Comparison of ENCODE assay signal across 9 cellular contexts in genomic region chr12:93139028-93139665, GRCh38.
DNase-seq lines count a peak whose midpoint lies in the region; ATAC-seq and TF ChIP-seq lines count a peak whose summit lies in the region.
"Had no signal": no experiment of that assay in that cellular context is flagged by ENCODE, and none has a peak within 500 bp of the region (broad histone marks: within the 10 kb centered on the region; RNA-seq: fewer than 3 reads in every experiment).

No MANE protein-coding gene starts in this region.

- CTCF ChIA-PET in IMR-90 (lab: Yijun Ruan, JAX) (interaction anchor here (0.5 to 1.2 kb wide), 4 partner anchors 16 to 397 kb away, joined by 3 to 6 read pairs (median 4); partner anchors contain the start of gene MRPL42), HEK293T (lab: Yijun Ruan, JAX) (interaction anchor here (0.6 kb wide), 1 partner anchor 38 kb away, joined by 7 read pairs; no protein-coding TSS in a partner anchor)

- no peak overlapping the region for H3K23ac ChIP-seq in IMR-90 (ENCODE audit: low read depth, low read length)

- no peak overlapping the region for H2BK120ac ChIP-seq in IMR-90 (ENCODE audit: low read depth, low read length)

- no peak overlapping the region for H2AFZ ChIP-seq in IMR-90 (replicated peaks; ENCODE audit: low read length, poor library complexity)

- H2AK9ac ChIP-seq in IMR-90 (replicated peaks; ENCODE audit: low read depth, low read length, poor library complexity), result no peak overlapping the region

- dilution Hi-C loops in IMR-90 (cut with HindIII; ENCODE audit: low sequenced_read_pairs, unreplicated experiment), result no loop called here

- H3K4me2 ChIP-seq in IMR-90 (ENCODE audit: low read depth, low read length), result no peak overlapping the region

- peaks cover 0 to 2% of the 10 kb centered on the region in 2 donors for H3K4me1 Mint-ChIP-seq in effector memory CD8-positive, alpha-beta T cell (ENCODE audit: low read depth in 2 of 2)

- H3K27ac ChIP-seq in IMR-90 (ENCODE audit: insufficient read depth, low read length) (no peak overlapping the region), testis (no peak overlapping the region)
- H3K27ac ChIP-seq: cardiac muscle cell had no signal

- H3K27ac Mint-ChIP-seq in effector memory CD8-positive, alpha-beta T cell, result no peak overlapping the region

- H3K9me3 ChIP-seq in IMR-90 (ENCODE audit: control insufficient read depth, insufficient read depth, low read length) (no peaks in the 10 kb centered on the region), testis (no peaks in the 10 kb centered on the region)

- no peak overlapping the region; the same call in 1 of the 2 replicates for H2BK20ac ChIP-seq in IMR-90 (ENCODE audit: low read depth, low read length)

- no peak overlapping the region for H3K18ac ChIP-seq in IMR-90 (ENCODE audit: low read depth, low read length)

- H3K79me1 ChIP-seq in IMR-90 (ENCODE audit: low read depth in 1 of 2, low read length in 2 of 2), result no peaks in the 10 kb centered on the region

- POLR2A ChIA-PET in IMR-90 (lab: Charles Lee; ENCODE audit: unreplicated experiment), result no interaction called here
- POLR2A ChIA-PET in HEK293T (lab: Yijun Ruan, JAX), result no interaction called here

- no TSS peak for BruUV-seq in IMR-90 (replicated peaks; lab: Mats Ljungman, UMichigan)

- no peak overlapping the region for H4K8ac ChIP-seq in IMR-90 (ENCODE audit: low read depth in 2 of 2, low read length in 2 of 2)

- H3K4ac ChIP-seq in IMR-90 (ENCODE audit: low read depth, low read length), result no peak overlapping the region

- TF ChIP-seq CTCF in IMR-90 (conservative IDR thresholded peaks at IDR 0.05; ENCODE audit: low read depth, low read length) (no peak), testis (IDR thresholded peaks at IDR 0.05) (no peak)

- H2BK15ac ChIP-seq in IMR-90 (ENCODE audit: low read depth, low read length), result no peak overlapping the region

- H3K9me1 ChIP-seq in IMR-90 (ENCODE audit: insufficient read depth, low read length), result peaks cover 4% of the 10 kb centered on the region

- H3K4me1 ChIP-seq in IMR-90 (ENCODE audit: control insufficient read depth, insufficient read depth, low read length), result peaks cover 6% of the 10 kb centered on the region
- H3K4me1 ChIP-seq in testis, result no peaks in the 10 kb centered on the region

- TF ChIP-seq RAD21 in IMR-90 (IDR thresholded peaks at IDR 0.05; ENCODE audit: low read length), result no peak

- peak overlapping the region; percentile 21; the same call in 1 of the 2 replicates for H2AK5ac ChIP-seq in IMR-90 (ENCODE audit: low read depth, low read length)

- in situ Hi-C loops in IMR-90 (cut with MboI; ENCODE audit: low sequenced_read_pairs), result no loop called here

- H3K27me3 ChIP-seq in IMR-90 (ENCODE audit: control insufficient read depth, insufficient read depth, low read length) (no peaks in the 10 kb centered on the region), testis (no peaks in the 10 kb centered on the region)
- H3K27me3 ChIP-seq: cardiac muscle cell had no signal

- no peak overlapping the region for H3K4me3 Mint-ChIP-seq in effector memory CD8-positive, alpha-beta T cell

- no peak overlapping the region for H3K4me3 ChIP-seq in IMR-90 (ENCODE audit: insufficient read depth, low read depth, low read length)
- H3K4me3 ChIP-seq in testis, result no peak overlapping the region
- H3K4me3 ChIP-seq: cardiac muscle cell had no signal

- H4K5ac ChIP-seq in IMR-90 (ENCODE audit: low read depth, low read length), result no peak overlapping the region

- H3K36me3 Mint-ChIP-seq in effector memory CD8-positive, alpha-beta T cell (ENCODE audit: insufficient read depth), result no peaks in the 10 kb centered on the region

- no peak overlapping the region for H3K9ac ChIP-seq in IMR-90 (ENCODE audit: low read depth, low read length)

- DNase-seq in IMR-90 (no peak), left kidney (ENCODE audit: low read depth, low spot score) (peak; percentile 63), testis (no peak), HEK293T (ENCODE audit: extremely low spot score) (no peak), NCI-H1694 (lab: John Stamatoyannopoulos, UW) (no peak)
- no peak for DNase-seq in effector memory CD8-positive, alpha-beta T cell

- H2BK5ac ChIP-seq in IMR-90 (ENCODE audit: low read depth, low read length, poor library complexity, severe bottlenecking), result no peak overlapping the region

- intact Hi-C loops in IMR-90 (cut with micrococcal nuclease) (no loop called here), testis (cut with DNase I; ENCODE audit: low total_unique reads) (no loop called here)

- H4K20me1 ChIP-seq in IMR-90 (ENCODE audit: insufficient read depth, low read length), result no peaks in the 10 kb centered on the region

- ATAC-seq in GM18505 (IDR thresholded peaks at IDR 0.05; ENCODE audit: unreplicated experiment) (peak; percentile 69), GM21619 (IDR thresholded peaks at IDR 0.05; ENCODE audit: unreplicated experiment) (peak; percentile 60), IMR-90 (ENCODE audit: low read depth) (no peak)
- no peak for ATAC-seq in effector memory CD8-positive, alpha-beta T cell (replicated peaks)

- WGBS in IMR-90 (ENCODE audit: extremely low coverage in 2 of 2, insufficient read length in 1 of 2), 2 experiments, result 100% methylated on average over 1 of the region's 1 CpG; no CpG with 5 or more reads in 1 of the 2 experiments
- WGBS in testis, 2 donors, result 68 to 97% methylated on average over 1 of the region's 1 CpG

- H4K91ac ChIP-seq in IMR-90 (ENCODE audit: insufficient read depth, low read depth, low read length), result no peak overlapping the region

- no peaks in the 10 kb centered on the region for H3K9me3 Mint-ChIP-seq in effector memory CD8-positive, alpha-beta T cell

- H3K56ac ChIP-seq in IMR-90 (ENCODE audit: extremely low read depth, insufficient read depth, low read length), result no peak overlapping the region

- H3K27me3 Mint-ChIP-seq in effector memory CD8-positive, alpha-beta T cell, result peaks cover 0 to 12% of the 10 kb centered on the region in 2 donors

- TF ChIP-seq POLR2A in GM18505 (IDR thresholded peaks at IDR 0.05; ENCODE audit: borderline replicate concordance, extremely low read depth, insufficient read depth, insufficient read length) (no peak), IMR-90 (IDR thresholded peaks at IDR 0.05; ENCODE audit: low read depth, low read length) (no peak), testis (IDR thresholded peaks at IDR 0.05) (no peak)

- H3K36me3 ChIP-seq in IMR-90 (ENCODE audit: control insufficient read depth, insufficient read depth, low read length) (no peaks in the 10 kb centered on the region), testis (ENCODE audit: low read depth, missing control alignments) (no peaks in the 10 kb centered on the region)
- H3K36me3 ChIP-seq: cardiac muscle cell had no signal

- H3K14ac ChIP-seq in IMR-90 (replicated peaks; ENCODE audit: low read depth, low read length), result 0 out of 2 replicates have a peak overlapping the region, but pooled peaks have one; percentile 19

TF ChIP-seq in IMR-90, 13 proteins besides CTCF, POLR2A, EP300 and RAD21 (continues in another document):
- TF ChIP-seq MAZ (IDR thresholded peaks at IDR 0.05; ENCODE audit: borderline replicate concordance, low read depth, low read length) (no peak), MAFK (IDR thresholded peaks at IDR 0.05; ENCODE audit: low read depth, low read length) (no peak), BHLHE40 (IDR thresholded peaks at IDR 0.05; ENCODE audit: low read depth, low read length) (no peak), RFX5 (IDR thresholded peaks at IDR 0.05; ENCODE audit: low read depth, low read length) (no peak), MXI1 (IDR thresholded peaks at IDR 0.05; ENCODE audit: borderline replicate concordance, low read depth, low read length) (no peak), NFE2L2 (IDR thresholded peaks at IDR 0.05; ENCODE audit: low read depth, low read length) (no peak), CHD1 (IDR thresholded peaks at IDR 0.05; ENCODE audit: low read depth, low read length) (no peak), FOS (IDR thresholded peaks at IDR 0.05; ENCODE audit: low read depth, low read length) (no peak), CEBPB (IDR thresholded peaks at IDR 0.05; ENCODE audit: low read depth, low read length) (no peak), SMC3 (IDR thresholded peaks at IDR 0.05; ENCODE audit: low read depth, low read length) (no peak)
- TF ChIP-seq, protein P1, sequence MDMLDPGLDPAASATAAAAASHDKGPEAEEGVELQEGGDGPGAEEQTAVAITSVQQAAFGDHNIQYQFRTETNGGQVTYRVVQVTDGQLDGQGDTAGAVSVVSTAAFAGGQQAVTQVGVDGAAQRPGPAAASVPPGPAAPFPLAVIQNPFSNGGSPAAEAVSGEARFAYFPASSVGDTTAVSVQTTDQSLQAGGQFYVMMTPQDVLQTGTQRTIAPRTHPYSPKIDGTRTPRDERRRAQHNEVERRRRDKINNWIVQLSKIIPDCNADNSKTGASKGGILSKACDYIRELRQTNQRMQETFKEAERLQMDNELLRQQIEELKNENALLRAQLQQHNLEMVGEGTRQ (IDR thresholded peaks at IDR 0.05; ENCODE audit: low read depth, low read length), result no peak

TF ChIP-seq in HEK293T, 16 proteins besides CTCF, POLR2A, EP300 and RAD21:
- TF ChIP-seq FOXA1 (IDR thresholded peaks at IDR 0.05) (no peak), CTBP1 (IDR thresholded peaks at IDR 0.05; ENCODE audit: borderline replicate concordance) (no peak), ZNF384 (IDR thresholded peaks at IDR 0.05) (no peak), HDGF (IDR thresholded peaks at IDR 0.05; ENCODE audit: borderline replicate concordance) (no peak), FOXK2 (IDR thresholded peaks at IDR 0.05) (no peak), FOXM1 (IDR thresholded peaks at IDR 0.05; ENCODE audit: borderline replicate concordance) (no peak), SUZ12 (IDR thresholded peaks at IDR 0.05) (no peak), NFRKB (IDR thresholded peaks at IDR 0.05) (no peak), SP1 (IDR thresholded peaks at IDR 0.05) (no peak), ELF4 (IDR thresholded peaks at IDR 0.05) (no peak), TARDBP (IDR thresholded peaks at IDR 0.05) (no peak), L3MBTL2 (conservative IDR thresholded peaks at IDR 0.05) (no peak)
- TF ChIP-seq, protein P2, sequence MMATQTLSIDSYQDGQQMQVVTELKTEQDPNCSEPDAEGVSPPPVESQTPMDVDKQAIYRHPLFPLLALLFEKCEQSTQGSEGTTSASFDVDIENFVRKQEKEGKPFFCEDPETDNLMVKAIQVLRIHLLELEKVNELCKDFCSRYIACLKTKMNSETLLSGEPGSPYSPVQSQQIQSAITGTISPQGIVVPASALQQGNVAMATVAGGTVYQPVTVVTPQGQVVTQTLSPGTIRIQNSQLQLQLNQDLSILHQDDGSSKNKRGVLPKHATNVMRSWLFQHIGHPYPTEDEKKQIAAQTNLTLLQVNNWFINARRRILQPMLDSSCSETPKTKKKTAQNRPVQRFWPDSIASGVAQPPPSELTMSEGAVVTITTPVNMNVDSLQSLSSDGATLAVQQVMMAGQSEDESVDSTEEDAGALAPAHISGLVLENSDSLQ (IDR thresholded peaks at IDR 0.05), result no peak
TF ChIP-seq in HEK293T: peak in this region for 0.

Comparison
In these comparisons a context has a peak if more than half of its experiments do, and no peak if none do; other contexts are left out.
1. ATAC-seq: peak in GM18505 (single experiment) and GM21619 (single experiment); none in IMR-90 (single experiment) and effector memory CD8-positive, alpha-beta T cell (single experiment).